In the genomic region with DNA sequence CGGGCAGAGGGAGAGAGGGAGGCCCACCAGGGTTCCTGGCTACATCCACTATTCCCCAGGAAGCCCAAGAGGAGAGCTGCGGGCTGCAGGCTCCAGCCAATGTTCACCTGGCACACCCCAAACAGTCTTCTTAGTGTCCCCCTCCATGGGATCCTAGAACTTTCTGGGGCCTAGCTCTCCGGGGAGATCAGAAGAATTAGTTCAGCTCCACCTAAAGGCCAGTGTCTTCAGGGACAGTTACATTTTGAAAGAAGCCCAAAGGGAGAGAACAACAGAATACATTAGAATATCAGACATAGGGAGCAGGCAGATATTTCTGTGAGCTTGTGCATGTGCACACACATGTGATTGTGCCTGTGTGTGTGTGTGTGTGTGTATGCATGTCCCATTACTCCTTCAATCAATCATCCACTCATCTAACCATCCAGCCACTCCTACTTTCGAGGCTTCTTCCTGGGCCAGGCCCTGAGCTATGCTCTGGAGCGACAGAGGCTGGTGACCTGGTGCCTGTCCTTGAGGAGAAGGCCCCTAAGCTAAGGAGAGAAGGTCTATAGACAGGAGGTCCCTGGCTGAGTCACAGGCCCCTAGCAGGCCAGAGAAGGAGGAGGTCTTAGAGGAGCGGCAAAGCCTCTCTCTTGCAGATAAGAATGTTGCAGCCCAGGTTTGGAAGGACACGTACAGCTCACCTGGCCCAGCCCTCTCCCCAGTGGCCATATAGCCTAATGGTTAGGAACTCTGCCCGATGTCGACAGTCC, we compare ENCODE assay signal across 24 cellular contexts.
DNase-seq lines count a peak whose midpoint lies in the region; ATAC-seq and TF ChIP-seq lines count a peak whose summit lies in the region.
"Had no signal": no experiment of that assay in that cellular context is flagged by ENCODE, and none has a peak within 500 bp of the region (broad histone marks: within the 10 kb centered on the region; RNA-seq: fewer than 3 reads in every experiment).

No MANE protein-coding gene starts in this region.

- CTCF ChIA-PET in SK-N-SH (lab: Yijun Ruan, JAX) = interaction anchor here (1.3 to 4.8 kb wide), 4 partner anchors 11 to 205 kb away, joined by 5 to 22 read pairs (median 14); no protein-coding TSS in a partner anchor

- no peak overlapping the region for H3K4ac ChIP-seq in H9 (ENCODE audit: low read depth, low read length)

- no peak for TF ChIP-seq EP300 in SK-N-SH (IDR thresholded peaks at IDR 0.05; ENCODE audit: borderline replicate concordance in 1 of 2, low read depth in 1 of 2, low read length in 1 of 2)

- H4K5ac ChIP-seq in H9 (ENCODE audit: insufficient read length, low read depth, low read length) = no peak overlapping the region

- no peak overlapping the region for H4K91ac ChIP-seq in H9 (ENCODE audit: insufficient read length, low read depth, low read length)

- no peak overlapping the region for H2BK15ac ChIP-seq in H9 (ENCODE audit: low read depth, low read length)

- no peak overlapping the region for H3K27ac Mint-ChIP-seq in H9
- no peak overlapping the region for H3K27ac Mint-ChIP-seq in endothelial cell (ENCODE audit: unreplicated experiment)
- H3K27ac Mint-ChIP-seq: activated CD4-positive, alpha-beta memory T cell treated with anti-CD3 and anti-CD28 coated beads for 36 hours; activated naive CD8-positive, alpha-beta T cell treated with anti-CD3 and anti-CD28 coated beads, Interleukin-2, amount 50 U/mL, for 24 hours; activated T-cell treated with anti-CD3 and anti-CD28 coated beads, Interleukin-2, amount 50 U/mL, for 72 hours; nephron progenitor cell; stimulated activated naive CD8-positive, alpha-beta T cell treated with anti-CD3 and anti-CD28 coated beads, Interleukin-15, Interleukin-2, amounts not matched to agents 100 ng/mL and 50 ng/mL, for 24 hours; T-helper 17 cell had no signal

- H3K4me1 Mint-ChIP-seq in H9 = peaks cover 8 to 19% of the 10 kb centered on the region in 2 experiments; a peak in 2 of 4 replicates
- H3K4me1 Mint-ChIP-seq in endothelial cell (ENCODE audit: unreplicated experiment) = no peaks in the 10 kb centered on the region
- H3K4me1 Mint-ChIP-seq: activated naive CD8-positive, alpha-beta T cell treated with anti-CD3 and anti-CD28 coated beads, Interleukin-2, amount 50 U/mL, for 24 hours had no signal

- no CpG with 5 or more reads among the region's 9 CpGs for WGBS in H9 (ENCODE audit: extremely low coverage, insufficient read length, low lambda C conversion rate)
- 27% methylated on average over 5 of the region's 9 CpGs for WGBS in SK-N-SH (ENCODE audit: low lambda C conversion rate)

- H4K20me1 ChIP-seq in H9 (ENCODE audit: control insufficient read depth, insufficient read depth, insufficient read length) (no peaks in the 10 kb centered on the region), SK-N-SH (ENCODE audit: insufficient read depth) (no peaks in the 10 kb centered on the region)

- no peak overlapping the region for H4K8ac ChIP-seq in H9 (replicated peaks; ENCODE audit: insufficient read length, low read depth, low read length)

- no peak overlapping the region for H3K56ac ChIP-seq in H9 (ENCODE audit: insufficient read length, low read depth, low read length)

- no peak for ATAC-seq in HG03095 (IDR thresholded peaks at IDR 0.05; ENCODE audit: unreplicated experiment)
- no peak for ATAC-seq in HG03025 (IDR thresholded peaks at IDR 0.05; ENCODE audit: low FRiP score, unreplicated experiment)
- ATAC-seq: activated naive CD8-positive, alpha-beta T cell treated with anti-CD3 and anti-CD28 coated beads, Interleukin-2, amount 50 U/mL, for 24 hours; activated T-cell treated with anti-CD3 and anti-CD28 coated beads, Interleukin-2, amount 50 U/mL, for 72 hours; pancreas; T-helper 17 cell had no signal

- no peaks in the 10 kb centered on the region for H3K23me2 ChIP-seq in H9 (ENCODE audit: insufficient read length, low read depth, low read length, poor library complexity, severe bottlenecking)

- H3F3A ChIP-seq in SK-N-SH (replicated peaks; ENCODE audit: insufficient read depth) = no peaks in the 10 kb centered on the region

- no peak overlapping the region for H3K4me2 ChIP-seq in H9 (ENCODE audit: insufficient read depth, insufficient read length, low read length)
- H3K4me2 ChIP-seq in SK-N-SH = no peak overlapping the region

- intact Hi-C loops in dorsolateral prefrontal cortex (cut with DNase I) = no loop called here

- H3K79me2 ChIP-seq in H9 (ENCODE audit: insufficient read depth, low read length) = no peaks in the 10 kb centered on the region
- H3K79me2 ChIP-seq in SK-N-SH (ENCODE audit: insufficient read depth) = no peaks in the 10 kb centered on the region

- H3T11ph ChIP-seq in H9 (ENCODE audit: low read length) = no peak overlapping the region

- H3K18ac ChIP-seq in H9 (ENCODE audit: insufficient read length, low read depth, low read length) = no peak overlapping the region

- H3K27ac ChIP-seq in H9 (ENCODE audit: insufficient read length, low read depth, low read length) = no peak overlapping the region
- H3K27ac ChIP-seq in SK-N-SH (ENCODE audit: low read depth in 2 of 2, low read length in 1 of 2) = no peak overlapping the region
- H3K27ac ChIP-seq in dorsolateral prefrontal cortex = peak overlapping the region in 47 of 59 donors; percentile 8 to 88 (median 63)
- H3K27ac ChIP-seq: left ventricle myocardium inferior, pancreas, tibial nerve had no signal

- H3K79me1 ChIP-seq in H9 (ENCODE audit: insufficient read depth, low read depth, low read length, poor library complexity, severe bottlenecking) = no peaks in the 10 kb centered on the region

- no peaks in the 10 kb centered on the region for H3K9me3 ChIP-seq in H9 (ENCODE audit: control insufficient read depth, low read depth, low read length)
- H3K9me3 ChIP-seq in SK-N-SH = no peaks in the 10 kb centered on the region
- H3K9me3 ChIP-seq: left ventricle myocardium inferior, pancreas, tibial nerve had no signal

- no peaks in the 10 kb centered on the region for H3K36me3 ChIP-seq in SK-N-SH (replicated peaks in 1 of 2; ENCODE audit: control insufficient read depth in 1 of 2, insufficient read depth in 2 of 2, low read length in 1 of 2)
- H3K36me3 ChIP-seq: left ventricle myocardium inferior, pancreas, tibial nerve had no signal

- H2BK5ac ChIP-seq in H9 (ENCODE audit: insufficient read length, low read length) = no peak overlapping the region

- H2BK20ac ChIP-seq in H9 (ENCODE audit: low read depth, low read length, poor library complexity, severe bottlenecking) = no peak overlapping the region

- peak; percentile 20; the same call in 1 of the 3 replicates for TF ChIP-seq CTCF in H9 (conservative IDR thresholded peaks at IDR 0.05)
- TF ChIP-seq CTCF in SK-N-SH (IDR thresholded peaks at IDR 0.05) = no peak
- TF ChIP-seq CTCF in dorsolateral prefrontal cortex (IDR thresholded peaks at IDR 0.05 in 54 of 56, conservative IDR thresholded peaks at IDR 0.05 in 2 of 56; ENCODE audit: low read depth in 1 of 56, partially characterized antibody in 56 of 56) = peak in 16 of 56 donors; percentile 8 to 44 (median 17)
- no peak for TF ChIP-seq CTCF in endothelial cell (IDR thresholded peaks at IDR 0.05; ENCODE audit: unreplicated experiment)

- no peak overlapping the region for H3K9ac ChIP-seq in H9 (ENCODE audit: extremely low read depth, insufficient read length, low read length)
- no peak overlapping the region for H3K9ac ChIP-seq in SK-N-SH

- H3K4me3 ChIP-seq in SK-N-SH (ENCODE audit: low read depth in 2 of 2, low read length in 1 of 2) = no peak overlapping the region
- no peak overlapping the region for H3K4me3 ChIP-seq in dorsolateral prefrontal cortex
- H3K4me3 ChIP-seq: left ventricle myocardium inferior, pancreas, tibial nerve had no signal

- H3K27me3 Mint-ChIP-seq in H9 (ENCODE audit: low read depth) (peaks cover 25% of the 10 kb centered on the region), endothelial cell (ENCODE audit: unreplicated experiment) (peaks cover 4% of the 10 kb centered on the region)
- H3K27me3 Mint-ChIP-seq: activated naive CD8-positive, alpha-beta T cell treated with anti-CD3 and anti-CD28 coated beads, Interleukin-2, amount 50 U/mL, for 24 hours; stimulated activated naive CD8-positive, alpha-beta T cell treated with anti-CD3 and anti-CD28 coated beads, Interleukin-15, Interleukin-2, amounts not matched to agents 100 ng/mL and 50 ng/mL, for 24 hours had no signal

- H2AFZ ChIP-seq in H9 (ENCODE audit: low read length) (no peak overlapping the region), SK-N-SH (ENCODE audit: low read depth) (no peak overlapping the region)

- H3K23ac ChIP-seq in H9 (ENCODE audit: insufficient read length, low read depth, low read length) = no peak overlapping the region

- TF ChIP-seq RAD21 in SK-N-SH (IDR thresholded peaks at IDR 0.05; ENCODE audit: low read length) = peak; percentile 33; the same call in 1 of the 2 replicates

- H3K9me2 ChIP-seq in SK-N-SH = no peaks in the 10 kb centered on the region

- no peaks in the 10 kb centered on the region for H3K4me1 ChIP-seq in H9 (ENCODE audit: insufficient read depth, low read length)
- H3K4me1 ChIP-seq in SK-N-SH (ENCODE audit: control insufficient read depth in 1 of 2, insufficient read depth in 2 of 2, low read depth in 1 of 2, low read length in 1 of 2) = no peaks in the 10 kb centered on the region; a peak in 1 of 4 replicates
- H3K4me1 ChIP-seq: pancreas had no signal

- H2AK5ac ChIP-seq in H9 (ENCODE audit: insufficient read length, low read length) = no peak overlapping the region

- H2BK120ac ChIP-seq in H9 (ENCODE audit: low read depth, low read length, poor library complexity, severe bottlenecking) = no peak overlapping the region

- POLR2A ChIA-PET in SK-N-SH (lab: Yijun Ruan, JAX) = interaction anchor here (0.5 to 0.8 kb wide), 2 partner anchors 8 to 66 kb away, joined by 3 to 5 read pairs; no protein-coding TSS in a partner anchor

- no peaks in the 10 kb centered on the region for H3K27me3 ChIP-seq in H9 (ENCODE audit: insufficient read depth, low read length)
- peaks cover 14% of the 10 kb centered on the region; the same call in 1 of the 2 replicates for H3K27me3 ChIP-seq in SK-N-SH (ENCODE audit: insufficient read depth)
- no peaks in the 10 kb centered on the region for H3K27me3 ChIP-seq in dorsolateral prefrontal cortex
- H3K27me3 ChIP-seq: pancreas, tibial nerve had no signal

- no peaks in the 10 kb centered on the region for H3K9me3 Mint-ChIP-seq in H9
- no peaks in the 10 kb centered on the region for H3K9me3 Mint-ChIP-seq in endothelial cell (ENCODE audit: unreplicated experiment)
- H3K9me3 Mint-ChIP-seq: activated CD4-positive, alpha-beta memory T cell treated with anti-CD3 and anti-CD28 coated beads for 36 hours; activated naive CD8-positive, alpha-beta T cell treated with anti-CD3 and anti-CD28 coated beads, Interleukin-2, amount 50 U/mL, for 24 hours; activated T-cell treated with anti-CD3 and anti-CD28 coated beads, Interleukin-2, amount 50 U/mL, for 72 hours; nephron progenitor cell; stimulated activated naive CD8-positive, alpha-beta T cell treated with anti-CD3 and anti-CD28 coated beads, Interleukin-15, Interleukin-2, amounts not matched to agents 100 ng/mL and 50 ng/mL, for 24 hours had no signal

- H2BK12ac ChIP-seq in H9 (ENCODE audit: insufficient read length, low read depth, low read length) = no peak overlapping the region

- no peaks in the 10 kb centered on the region for H3K36me3 Mint-ChIP-seq in H9 (ENCODE audit: insufficient read depth in 1 of 3, low read depth in 3 of 3)
- H3K36me3 Mint-ChIP-seq in endothelial cell (ENCODE audit: low read depth, unreplicated experiment) = no peaks in the 10 kb centered on the region
- H3K36me3 Mint-ChIP-seq: activated CD4-positive, alpha-beta memory T cell treated with anti-CD3 and anti-CD28 coated beads for 36 hours had no signal

- no peak overlapping the region for H3K4me3 Mint-ChIP-seq in H9
- no peak overlapping the region for H3K4me3 Mint-ChIP-seq in endothelial cell (ENCODE audit: unreplicated experiment)
- H3K4me3 Mint-ChIP-seq: activated CD4-positive, alpha-beta memory T cell treated with anti-CD3 and anti-CD28 coated beads for 36 hours; activated naive CD8-positive, alpha-beta T cell treated with anti-CD3 and anti-CD28 coated beads, Interleukin-2, amount 50 U/mL, for 24 hours; activated T-cell treated with anti-CD3 and anti-CD28 coated beads, Interleukin-2, amount 50 U/mL, for 72 hours; nephron progenitor cell; stimulated activated naive CD8-positive, alpha-beta T cell treated with anti-CD3 and anti-CD28 coated beads, Interleukin-15, Interleukin-2, amounts not matched to agents 100 ng/mL and 50 ng/mL, for 24 hours; T-helper 17 cell had no signal

- no peak for DNase-seq in H9
- no peak for DNase-seq in SK-N-SH
- DNase-seq in dorsolateral prefrontal cortex = no peak
- DNase-seq in pons (ENCODE audit: low spot score) = peak; percentile 66
- DNase-seq in endothelial cell (ENCODE audit: low spot score) = no peak
- DNase-seq in NCI-H187 treated with DMSO at 0.1 percent for 48 hours (lab: John Stamatoyannopoulos, UW) = no peak
- DNase-seq: activated CD4-positive, alpha-beta memory T cell treated with anti-CD3 and anti-CD28 coated beads for 36 hours; activated CD4-positive, CD25-positive, alpha-beta regulatory T cell treated with anti-CD3 and anti-CD28 coated beads, Interleukin-2, amount 50 U/mL, for 72 hours; activated naive CD8-positive, alpha-beta T cell treated with anti-CD3 and anti-CD28 coated beads, Interleukin-2, amount 50 U/mL, for 24 hours; activated T-cell treated with anti-CD3 and anti-CD28 coated beads, Interleukin-2, amount 50 U/mL, for 72 hours; DMS 273 treated with DMSO at 0.1 percent for 48 hours; left ventricle myocardium inferior; mesenchymal stem cell; NCI-H1048; NCI-H1694; NCI-H2171; nephron progenitor cell; small intestine; T-helper 17 cell had no signal

- H3K14ac ChIP-seq in H9 (ENCODE audit: insufficient read depth, low read length) = no peak overlapping the region

Comparison
In these comparisons a context has a peak if more than half of its experiments do, and no peak if none do; other contexts are left out.
1. H3K27ac ChIP-seq: peak in dorsolateral prefrontal cortex (47 of 59); none in H9 (single experiment) and SK-N-SH (0 of 2).